In genomic region chr3:141525813-141526212, GRCh38 we compare ENCODE assay signal across 32 cellular contexts. TPM values are rescaled to one million over a fixed set of nuclear protein-coding genes. Genes with fewer than 3 reads are reported as not detected.
DNase-seq lines count a peak whose midpoint lies in the region; ATAC-seq, FAIRE-seq and TF ChIP-seq lines count a peak whose summit lies in the region.
"Had no signal": no experiment of that assay in that cellular context is flagged by ENCODE, and none has a peak within 500 bp of the region (broad histone marks: within the 10 kb centered on the region; RNA-seq: fewer than 3 reads in every experiment).

No MANE protein-coding gene starts in this region.

- H2AFZ ChIP-seq in HepG2 (ENCODE audit: low read length) = no peak overlapping the region
- H2AFZ ChIP-seq: GM23248 had no signal

- H4K20me1 ChIP-seq in HepG2 (ENCODE audit: insufficient read depth, low read length) = no peaks in the 10 kb centered on the region

- H3K4me1 ChIP-seq in liver (ENCODE audit: control insufficient read depth in 4 of 4, insufficient read depth in 4 of 4, low read length in 3 of 4) (peaks cover 0 to 13% (median 10%) of the 10 kb centered on the region in 4 donors), HepG2 (ENCODE audit: insufficient read depth, low read length) (no peaks in the 10 kb centered on the region), right lobe of liver (peaks cover 0 to 21% (median 3%) of the 10 kb centered on the region in 4 donors)

- no peak overlapping the region for H3K27ac ChIP-seq in liver (ENCODE audit: low read depth in 1 of 2, low read length in 2 of 2)
- H3K27ac ChIP-seq in HepG2 (ENCODE audit: extremely low read length, insufficient read depth, low read length) = no peak overlapping the region
- no peak overlapping the region for H3K27ac ChIP-seq in right lobe of liver
- H3K27ac ChIP-seq: esophagus squamous epithelium, GM23248, stomach, thyroid gland had no signal

- peaks cover 42% of the 10 kb centered on the region for H3K36me3 Mint-ChIP-seq in activated naive CD8-positive, alpha-beta T cell treated with anti-CD3 and anti-CD28 coated beads for 36 hours

- peaks cover 75% of the 10 kb centered on the region for H3K4me1 Mint-ChIP-seq in activated naive CD8-positive, alpha-beta T cell treated with anti-CD3 and anti-CD28 coated beads for 36 hours

- POLR2A ChIA-PET in HepG2 (lab: Yijun Ruan, JAX) = no interaction called here

- H3K9me3 Mint-ChIP-seq in activated naive CD8-positive, alpha-beta T cell treated with anti-CD3 and anti-CD28 coated beads for 36 hours = no peaks in the 10 kb centered on the region
- H3K9me3 Mint-ChIP-seq: activated CD4-positive, alpha-beta T cell treated with anti-CD3 and anti-CD28 coated beads, Interleukin-2, amount 10 ng/mL, durations not matched to agents 24 days and 14 days; activated naive CD4-positive, alpha-beta T cell treated with anti-CD3 and anti-CD28 coated beads, Interleukin-2, amount 50 U/mL, for 72 hours; dendritic cell treated with granulocyte-macrophage colony-stimulating factor and Interleukin-4, amounts not matched to agents 40 ng/mL and 50 ng/mL, for 4 days had no signal

- H3K4me3 ChIP-seq in liver (ENCODE audit: low read depth in 1 of 3, low read length in 3 of 3) (no peak overlapping the region), HepG2 (replicated peaks in 1 of 3; ENCODE audit: insufficient read depth in 1 of 3, low read depth in 2 of 3, low read length in 3 of 3) (no peak overlapping the region), right lobe of liver (no peak overlapping the region)
- H3K4me3 ChIP-seq: esophagus squamous epithelium, GM23248, heart right ventricle, smooth muscle cell, stomach, thyroid gland had no signal

- TF ChIP-seq CTCF in liver (IDR thresholded peaks at IDR 0.05; ENCODE audit: low read depth, low read length, missing input control) (no peak), HepG2 (CRISPR knock-in tag; IDR thresholded peaks at IDR 0.05) (no peak), right lobe of liver (IDR thresholded peaks at IDR 0.05) (no peak)

- H3K4me2 ChIP-seq in HepG2 (ENCODE audit: low read depth, low read length) = no peak overlapping the region
- H3K4me2 ChIP-seq: smooth muscle cell had no signal

- in situ Hi-C loops in HepG2 (cut with HindIII; ENCODE audit: extremely low pct_ligation_motif_present, low pct_unique_long_range_greater_than_20kb) = no loop called here

- TF ChIP-seq EP300 in HepG2 (IDR thresholded peaks at IDR 0.05; ENCODE audit: low read depth in 2 of 2, low read length in 2 of 2) (no peak), HepG2 (CRISPR knock-in tag; IDR thresholded peaks at IDR 0.05; ENCODE audit: borderline replicate concordance) (no peak)

- no TSS peak for BruUV-seq in HepG2 (replicated peaks; lab: Mats Ljungman, UMichigan)

- no peak for TF ChIP-seq POLR2A in HepG2 (IDR thresholded peaks at IDR 0.05; ENCODE audit: insufficient read depth in 1 of 2, low read depth in 2 of 2, low read length in 2 of 2)
- TF ChIP-seq POLR2A in right lobe of liver (IDR thresholded peaks at IDR 0.05) = no peak

- H3K36me3 ChIP-seq in liver (ENCODE audit: control insufficient read depth in 4 of 4, insufficient read depth in 3 of 4, low read depth in 1 of 4, low read length in 3 of 4) = peaks cover 0 to 3% (median under 1%) of the 10 kb centered on the region in 4 donors
- peaks cover 0 to 25% of the 10 kb centered on the region in 2 experiments; a peak in 3 of 5 replicates for H3K36me3 ChIP-seq in HepG2 (replicated peaks in 1 of 2; ENCODE audit: control insufficient read depth in 1 of 2, insufficient read depth in 2 of 2, low read length in 2 of 2)
- no peaks in the 10 kb centered on the region for H3K36me3 ChIP-seq in right lobe of liver
- H3K36me3 ChIP-seq: thyroid gland had no signal

- no peak for TF ChIP-seq RAD21 in liver (IDR thresholded peaks at IDR 0.05)
- no peak for TF ChIP-seq RAD21 in HepG2 (CRISPR knock-in tag; IDR thresholded peaks at IDR 0.05)

- CTCF ChIA-PET in HepG2 (lab: Yijun Ruan, JAX; ENCODE audit: low intra/inter-chr PET ratio, low total read pairs) = no interaction called here

- 22% methylated on average over 2 of the region's 2 CpGs for WGBS in liver
- WGBS in HepG2 (ENCODE audit: low lambda C conversion rate) = 62% methylated on average over 2 of the region's 2 CpGs
- 10% methylated on average over 2 of the region's 2 CpGs for WGBS in right lobe of liver (ENCODE audit: insufficient coverage, low coverage, low lambda C conversion rate, missing lambda C conversion rate)

- no peak for ATAC-seq in HepG2
- peak; percentile 91 to 95 (median 92) for ATAC-seq in right lobe of liver
- ATAC-seq: activated CD8-positive, alpha-beta memory T cell treated with anti-CD3 and anti-CD28 coated beads, Interleukin-2, amount 10 ng/mL, durations not matched to agents 7 days and 5 days; activated naive CD4-positive, alpha-beta T cell treated with anti-CD3 and anti-CD28 coated beads, Interleukin-2, amount 50 U/mL, for 72 hours; heart right ventricle; left cardiac atrium had no signal

- no peaks in the 10 kb centered on the region for H3K27me3 Mint-ChIP-seq in activated naive CD8-positive, alpha-beta T cell treated with anti-CD3 and anti-CD28 coated beads for 36 hours
- H3K27me3 Mint-ChIP-seq: activated CD4-positive, alpha-beta T cell treated with anti-CD3 and anti-CD28 coated beads, Interleukin-2, amount 10 ng/mL, durations not matched to agents 24 days and 14 days; activated CD8-positive, alpha-beta memory T cell treated with anti-CD3 and anti-CD28 coated beads, Interleukin-2, amount 10 ng/mL, durations not matched to agents 7 days and 5 days; dendritic cell treated with granulocyte-macrophage colony-stimulating factor and Interleukin-4, amounts not matched to agents 40 ng/mL and 50 ng/mL, for 4 days had no signal

- peak overlapping the region; percentile 38 for H3K27ac Mint-ChIP-seq in activated naive CD8-positive, alpha-beta T cell treated with anti-CD3 and anti-CD28 coated beads for 36 hours
- H3K27ac Mint-ChIP-seq: activated CD4-positive, alpha-beta T cell treated with anti-CD3 and anti-CD28 coated beads, Interleukin-2, amount 10 ng/mL, durations not matched to agents 24 days and 14 days; activated CD8-positive, alpha-beta memory T cell treated with anti-CD3 and anti-CD28 coated beads, Interleukin-2, amount 10 ng/mL, durations not matched to agents 7 days and 5 days; dendritic cell treated with granulocyte-macrophage colony-stimulating factor and Interleukin-4, amounts not matched to agents 40 ng/mL and 50 ng/mL, for 4 days had no signal

- H3K9ac ChIP-seq in liver (ENCODE audit: low read depth in 1 of 2, low read length in 2 of 2) (no peak overlapping the region), HepG2 (ENCODE audit: insufficient read depth, low read depth, low read length) (no peak overlapping the region)
- H3K9ac ChIP-seq: GM23248 had no signal

- no peaks in the 10 kb centered on the region for H3K9me3 ChIP-seq in liver (ENCODE audit: control insufficient read depth in 4 of 4, low read length in 3 of 4)
- no peaks in the 10 kb centered on the region for H3K9me3 ChIP-seq in HepG2 (ENCODE audit: low read length)
- no peaks in the 10 kb centered on the region for H3K9me3 ChIP-seq in right lobe of liver
- H3K9me3 ChIP-seq: esophagus squamous epithelium, heart right ventricle, stomach, thyroid gland had no signal

- H3K27me3 ChIP-seq in liver (ENCODE audit: control insufficient read depth in 4 of 4, insufficient read depth in 4 of 4, low read length in 3 of 4) = no peaks in the 10 kb centered on the region
- H3K27me3 ChIP-seq in HepG2 (ENCODE audit: control insufficient read depth in 1 of 2, insufficient read depth in 2 of 2, low read length in 2 of 2) = no peaks in the 10 kb centered on the region
- H3K27me3 ChIP-seq in right lobe of liver = no peaks in the 10 kb centered on the region
- H3K27me3 ChIP-seq: esophagus squamous epithelium, heart right ventricle, stomach, thyroid gland had no signal

- H3K4me3 Mint-ChIP-seq in activated naive CD8-positive, alpha-beta T cell treated with anti-CD3 and anti-CD28 coated beads for 36 hours = no peak overlapping the region
- H3K4me3 Mint-ChIP-seq: activated CD4-positive, alpha-beta T cell treated with anti-CD3 and anti-CD28 coated beads, Interleukin-2, amount 10 ng/mL, durations not matched to agents 24 days and 14 days; activated CD8-positive, alpha-beta memory T cell treated with anti-CD3 and anti-CD28 coated beads, Interleukin-2, amount 10 ng/mL, durations not matched to agents 7 days and 5 days; dendritic cell treated with granulocyte-macrophage colony-stimulating factor and Interleukin-4, amounts not matched to agents 40 ng/mL and 50 ng/mL, for 4 days had no signal

- intact Hi-C loops in HepG2 (cut with micrococcal nuclease; ENCODE audit: unreplicated experiment) (no loop called here), right lobe of liver (cut with DNase I) (no loop called here)

- no peak for FAIRE-seq in HepG2 (lab: Jason Lieb, UNC)
- FAIRE-seq: astrocyte had no signal

- DNase-seq in HepG2 (ENCODE audit: low spot score) = no peak
- DNase-seq in activated naive CD8-positive, alpha-beta T cell treated with anti-CD3 and anti-CD28 coated beads for 36 hours = no peak
- DNase-seq in right lobe of liver = no peak
- DNase-seq in NCI-H526 (lab: John Stamatoyannopoulos, UW) = no peak
- no peak for DNase-seq in T-helper 9 cell
- DNase-seq in SHP77 (lab: John Stamatoyannopoulos, UW) = no peak
- DNase-seq in NOMO-1 treated with dmso at 0.1 percent for 144 hours (lab: John Stamatoyannopoulos, UW; ENCODE audit: unreplicated experiment) = no peak
- DNase-seq: ACHN; activated CD4-positive, alpha-beta T cell treated with anti-CD3 and anti-CD28 coated beads, Interleukin-2, amount 10 ng/mL, durations not matched to agents 24 days and 14 days; activated CD8-positive, alpha-beta memory T cell treated with anti-CD3 and anti-CD28 coated beads, Interleukin-2, amount 10 ng/mL, durations not matched to agents 7 days and 5 days; caudate nucleus; esophagus squamous epithelium; foreskin melanocyte; GM23248; heart right ventricle; left cardiac atrium; mesenchymal stem cell; NCI-H146; NCI-H2107; NCI-H446; NCI-H82; RPMI8226; stimulated activated CD4-positive, alpha-beta T cell treated with anti-CD3 and anti-CD28 coated beads, Interleukin-1b, Interleukin-23, amount 100 ng/mL, for 48 hours; stimulated activated CD8-positive, alpha-beta memory T cell treated with anti-CD3 and anti-CD28 coated beads, Interleukin-4, amount 100 ng/mL, for 48 hours; stomach; T-helper 2 cell; thyroid gland had no signal

- H3K79me2 ChIP-seq in HepG2 (ENCODE audit: insufficient read depth, low read length) = no peaks in the 10 kb centered on the region

RNA-seq across cellular contexts. Expression of gene RASA2, which starts 39.0 kb away (rescaled TPM):
- total RNA-seq in liver (1 to 10 TPM; 5.3 to 5.4 TPM), HepG2 (2016; rRNA removed; fragmentation: Illumina TruSeq; extraction: Trizol) (8.5 and 10.7 TPM in 2 replicates), right lobe of liver (1 to 10 TPM; 3.5 to 7.9 (median 5.5) TPM)
- polyA plus RNA-seq in liver (1 to 10 TPM; 1.6 to 3.9 TPM), HepG2 (2011; rRNA removed) (4.8 and 5.4 TPM in 2 replicates)
- 3.6 and 5.2 TPM in 2 replicates for total RNA-seq in HepG2 (2016; cell fraction: cytosol; rRNA removed; fragmentation: Illumina TruSeq; extraction: Trizol; ENCODE audit: low read depth)
- total RNA-seq in HepG2 (2016; cell fraction: insoluble cytoplasmic fraction; rRNA removed; fragmentation: Illumina TruSeq; extraction: Trizol) = 8.6 and 10.3 TPM in 2 replicates
- total RNA-seq in HepG2 (2016; cell fraction: membrane; rRNA removed; fragmentation: Illumina TruSeq; extraction: Trizol) = 3.4 and 4.9 TPM in 2 replicates
- total RNA-seq in HepG2 (2016; cell fraction: nucleus; rRNA removed; fragmentation: Illumina TruSeq; extraction: Trizol) = 14.0 and 14.2 TPM in 2 replicates
- polyA plus RNA-seq in HepG2 (2011; cell fraction: cytosol; rRNA removed) = 1.7 and 2.9 TPM in 2 replicates
- polyA plus RNA-seq in HepG2 (2011; cell fraction: nucleus; rRNA removed) = 5.9 and 7.2 TPM in 2 replicates
- 4.2 and 4.9 TPM in 2 replicates for polyA plus RNA-seq in HepG2 (2012)
- 0.27 and 0.46 TPM in 2 replicates for polyA plus RNA-seq in HepG2 (2016; cell fraction: cytosol; fragmentation: Illumina TruSeq; extraction: Trizol; ENCODE audit: low read depth)
- 6.2 and 6.4 TPM in 2 replicates for polyA plus RNA-seq in HepG2 (2016; cell fraction: insoluble cytoplasmic fraction; fragmentation: Illumina TruSeq; extraction: Trizol; ENCODE audit: low read depth)
- polyA plus RNA-seq in HepG2 (2016; cell fraction: membrane; fragmentation: Illumina TruSeq; extraction: Trizol; ENCODE audit: low read depth) = 1.2 TPM in 2 replicates
- 13.4 and 13.5 TPM in 2 replicates for polyA plus RNA-seq in HepG2 (2016; cell fraction: nucleus; fragmentation: Illumina TruSeq; extraction: Trizol; ENCODE audit: insufficient read depth, low read depth)
- polyA minus RNA-seq in HepG2 (2011; rRNA and poly(A)+ RNA removed; ENCODE audit: low replicate concordance) = 2.8 and 4.0 TPM in 2 replicates
- polyA minus RNA-seq in HepG2 (2011; cell fraction: cytosol; rRNA and poly(A)+ RNA removed) = 6.3 and 7.7 TPM in 2 replicates
- 19.6 and 20.8 TPM in 2 replicates for polyA minus RNA-seq in HepG2 (2011; cell fraction: nucleus; rRNA and poly(A)+ RNA removed)
- total RNA-seq in activated naive CD8-positive, alpha-beta T cell treated with anti-CD3 and anti-CD28 coated beads for 36 hours = 10 to 100 TPM; 36.1 to 40.2 TPM
